ENCODE assay signal across 8 cellular contexts in genomic region chr2:201235865-201236811, GRCh38. TPM values are rescaled to one million over a fixed set of nuclear protein-coding genes. Genes with fewer than 3 reads are reported as not detected.
A peak's percentile ranks its signal among the peaks of the same experiment; 100 is the strongest.
DNase-seq lines count a peak whose midpoint lies in the region; ATAC-seq, FAIRE-seq and TF ChIP-seq lines count a peak whose summit lies in the region.

No MANE protein-coding gene starts in this region.

- H3K27ac ChIP-seq in Karpas-422 (ENCODE audit: low read length) (no peak overlapping the region), SK-N-SH (ENCODE audit: low read depth in 2 of 2, low read length in 1 of 2) (no peak overlapping the region), GM12878 (ENCODE audit: control insufficient read depth, insufficient read depth) (no peak overlapping the region)

- SMC1A ChIA-PET in GM12878 (lab: Charles Lee; ENCODE audit: uncharacterized antibody, unreplicated experiment), result interaction anchor here (0.5 to 4.6 kb wide), 27 partner anchors 10 to 625 kb away, joined by 3 to 285 read pairs (median 4); partner anchors contain the start of genes CASP10, CASP8, FLACC1 and STRADB

- 39% methylated on average over 14 of the region's 14 CpGs for WGBS in SK-N-SH (ENCODE audit: low lambda C conversion rate)
- 32% methylated on average over 14 of the region's 14 CpGs for WGBS in GM12878 (ENCODE audit: insufficient coverage, insufficient replicate concordance, low lambda C conversion rate, missing lambda C conversion rate)

- H3K9me3 ChIP-seq in Karpas-422 (ENCODE audit: low read length), result no peaks in the 10 kb centered on the region
- no peaks in the 10 kb centered on the region for H3K9me3 ChIP-seq in SK-N-SH
- no peaks in the 10 kb centered on the region; the same call in 2 of the 3 replicates for H3K9me3 ChIP-seq in GM12878 (replicated peaks; ENCODE audit: control insufficient read depth, insufficient read depth, low read length)

- RAD21 ChIA-PET in GM12878 (lab: Charles Lee; ENCODE audit: unreplicated experiment), result interaction anchor here (0.6 to 4.6 kb wide), 14 partner anchors 12 to 215 kb away, joined by 3 to 79 read pairs (median 8); partner anchors contain the start of genes CASP8, FLACC1, STRADB and TRAK2

- H3K79me2 ChIP-seq in Karpas-422 (ENCODE audit: low read length) (peaks cover 26% of the 10 kb centered on the region), SK-N-SH (ENCODE audit: insufficient read depth) (no peaks in the 10 kb centered on the region), GM12878 (ENCODE audit: control insufficient read depth, insufficient read depth, low read length) (peaks cover 35% of the 10 kb centered on the region)

- TF ChIP-seq EP300 in SK-N-SH (IDR thresholded peaks at IDR 0.05; ENCODE audit: borderline replicate concordance in 1 of 2, low read depth in 1 of 2, low read length in 1 of 2), result no peak
- TF ChIP-seq EP300 in GM12878 (IDR thresholded peaks at IDR 0.05; ENCODE audit: borderline replicate concordance in 1 of 2, control insufficient read depth in 1 of 2, low read depth in 2 of 2, low read length in 2 of 2), result no peak

- POLR2A ChIA-PET in SK-N-SH (lab: Yijun Ruan, JAX) (no interaction called here), GM12878 (lab: Charles Lee) (interaction anchor here (0.7 to 1.1 kb wide), 4 partner anchors 43 to 444 kb away, joined by 3 read pairs; no protein-coding TSS in a partner anchor)

- BruUV-seq in GM12878 (replicated peaks; lab: Mats Ljungman, UMichigan), result TSS peak; percentile 1

- no peaks in the 10 kb centered on the region for H4K20me1 ChIP-seq in Karpas-422 (ENCODE audit: insufficient read depth, low read depth, low read length)
- no peaks in the 10 kb centered on the region for H4K20me1 ChIP-seq in SK-N-SH (ENCODE audit: insufficient read depth)
- no peaks in the 10 kb centered on the region for H4K20me1 ChIP-seq in GM12878 (ENCODE audit: control insufficient read depth, insufficient read depth)

- ATAC-seq in GM12878 (peak; percentile 45), GM21717 (IDR thresholded peaks at IDR 0.05; ENCODE audit: unreplicated experiment) (no peak), esophagus mucosa (no peak)

- H3K4me2 ChIP-seq in Karpas-422 (ENCODE audit: low read depth, low read length, poor library complexity, severe bottlenecking) (peak overlapping the region; percentile 80), SK-N-SH (peak overlapping the region; percentile 33; the same call in 1 of the 2 replicates), GM12878 (ENCODE audit: control insufficient read depth, insufficient read depth) (peak overlapping the region; percentile 74)

- H3F3A ChIP-seq in SK-N-SH (replicated peaks; ENCODE audit: insufficient read depth), result peaks cover 6% of the 10 kb centered on the region

- in situ Hi-C loops in G401 (cut with HindIII; ENCODE audit: low sequenced_read_pairs) (no loop called here), GM12878 (cut with MboI) (no loop called here)

- TF ChIP-seq RAD21 in SK-N-SH (IDR thresholded peaks at IDR 0.05; ENCODE audit: low read length) (peak; percentile 88), GM12878 (IDR thresholded peaks at IDR 0.05; ENCODE audit: insufficient read depth, low read depth, low read length) (peak; percentile 85)

- CTCF ChIA-PET in SK-N-SH (lab: Yijun Ruan, JAX) (interaction anchor here (0.7 to 1.4 kb wide), 11 partner anchors 12 to 782 kb away, joined by 3 to 6 read pairs (median 3); no protein-coding TSS in a partner anchor), GM12878 (lab: Yijun Ruan, JAX) (interaction anchor here (0.5 to 4.6 kb wide), 29 partner anchors 9 to 624 kb away, joined by 3 to 390 read pairs (median 6); partner anchors contain the start of genes CASP10, CASP8, STRADB and TRAK2)

- H3K36me3 ChIP-seq in Karpas-422 (ENCODE audit: insufficient read depth, low read length) (peaks cover 12% of the 10 kb centered on the region; the same call in 1 of the 2 replicates), SK-N-SH (replicated peaks in 1 of 2; ENCODE audit: control insufficient read depth in 1 of 2, insufficient read depth in 2 of 2, low read length in 1 of 2) (no peaks in the 10 kb centered on the region), GM12878 (ENCODE audit: control insufficient read depth in 2 of 2, insufficient read depth in 2 of 2, low read length in 1 of 2) (peaks cover 5 to 13% of the 10 kb centered on the region in 2 experiments)

- DNase-seq in G401 (ENCODE audit: low spot score) (peak; percentile 66), Karpas-422 (peak; percentile 89), SK-N-SH (peak; percentile 67), GM12878 (ENCODE audit: low read depth, low spot score) (no peak), iPS-NIHi7 (ENCODE audit: extremely low spot score) (peak; percentile 49), smooth muscle cell of the brain vasculature (ENCODE audit: low read depth, low spot score) (peak; percentile 44)

- H3K9me2 ChIP-seq in Karpas-422 (replicated peaks; ENCODE audit: insufficient read depth, low read length) (no peaks in the 10 kb centered on the region), SK-N-SH (no peaks in the 10 kb centered on the region)

- H3K9ac ChIP-seq in Karpas-422 (ENCODE audit: low read length), result peak overlapping the region; percentile 6; the same call in 1 of the 2 replicates
- no peak overlapping the region for H3K9ac ChIP-seq in SK-N-SH
- no peak overlapping the region for H3K9ac ChIP-seq in GM12878 (ENCODE audit: control insufficient read depth, insufficient read depth, low read length)

- H3K4me3 ChIP-seq in Karpas-422 (ENCODE audit: low read length) (peak overlapping the region; percentile 70), SK-N-SH (ENCODE audit: low read depth in 2 of 2, low read length in 1 of 2) (no peak overlapping the region; a peak in 1 of 4 replicates), GM12878 (peak overlapping the region; percentile 96)

- TF ChIP-seq CTCF in SK-N-SH (IDR thresholded peaks at IDR 0.05) (peak; percentile 76), GM12878 (IDR thresholded peaks at IDR 0.05 in 2 of 3, conservative IDR thresholded peaks at IDR 0.05 in 1 of 3; ENCODE audit: control insufficient read depth in 2 of 3, extremely low read depth in 1 of 3, insufficient read depth in 1 of 3, low read depth in 3 of 3, low read length in 3 of 3) (peak; percentile 46 to 66 (median 52); a peak in 5 of 6 replicates)

- H2AFZ ChIP-seq in Karpas-422 (ENCODE audit: low read length) (no peak overlapping the region), SK-N-SH (ENCODE audit: low read depth) (peak overlapping the region; percentile 74), GM12878 (ENCODE audit: control insufficient read depth, low read depth, low read length) (no peak overlapping the region)

- no peak for TF ChIP-seq POLR2A in GM12878 (IDR thresholded peaks at IDR 0.05; ENCODE audit: low read depth, low read length)

- FAIRE-seq in GM12878 (lab: Jason Lieb, UNC), result no peak

- intact Hi-C loops in GM12878 (cut with micrococcal nuclease; ENCODE audit: unreplicated experiment), result loop anchor here (1.0 to 10.0 kb wide), 6 partner anchors 22 to 939 kb away; partner anchors contain the start of genes ALS2 and TMEM237

- peaks cover 44% of the 10 kb centered on the region for H3K4me1 ChIP-seq in Karpas-422 (ENCODE audit: low read length)
- H3K4me1 ChIP-seq in SK-N-SH (ENCODE audit: control insufficient read depth in 1 of 2, insufficient read depth in 2 of 2, low read depth in 1 of 2, low read length in 1 of 2), result peaks cover 0 to 6% of the 10 kb centered on the region in 2 experiments; a peak in 2 of 4 replicates
- peaks cover 10% of the 10 kb centered on the region for H3K4me1 ChIP-seq in GM12878 (ENCODE audit: control insufficient read depth, insufficient read depth, low read length)

- H3K27me3 ChIP-seq in Karpas-422 (ENCODE audit: low read length) (no peaks in the 10 kb centered on the region), SK-N-SH (ENCODE audit: insufficient read depth) (no peaks in the 10 kb centered on the region), GM12878 (replicated peaks in 1 of 2; ENCODE audit: control insufficient read depth in 2 of 2, insufficient read depth in 2 of 2, low read length in 1 of 2) (no peaks in the 10 kb centered on the region)

RNA-seq across cellular contexts. Expression of gene CASP8, which starts 24.2 kb away (rescaled TPM):
- total RNA-seq in G401 (2014; rRNA removed; shearing (Covaris generic)), result 34.6 and 55.9 TPM in 2 replicates
- 28.5 and 114 TPM in 2 replicates for total RNA-seq in Karpas-422 (2014; rRNA removed; shearing (Covaris generic); ENCODE audit: low replicate concordance)
- polyA plus RNA-seq in SK-N-SH (2012; rRNA removed) (13.1 and 15.6 TPM in 2 replicates), GM12878 (2011; rRNA removed) (31.1 and 42.1 TPM in 2 replicates), GM12878 (2014; fragmentation: Illumina TruSeq; extraction: Trizol) (54.1 and 66.4 TPM in 2 replicates), GM12878 (2014; fragmentation: Nextera tagmentation; extraction: Ambion mirVana) (10 to 100 TPM; 18.6 to 22.3 TPM), GM12878 (2014; rRNA removed) (36.4 and 46.4 TPM in 2 replicates), GM12878 (2016; fragmentation: Nextera tagmentation; extraction: Ambion mirVana) (10 to 100 TPM; 37.5 to 42.4 TPM)
- polyA plus RNA-seq in SK-N-SH (2012; cell fraction: cytosol; rRNA removed), result 13.2 and 13.7 TPM in 2 replicates
- 14.3 and 25.6 TPM in 2 replicates for polyA plus RNA-seq in SK-N-SH (2012; cell fraction: nucleus; rRNA removed)
- total RNA-seq in GM12878 (2013; cell fraction: nucleolus; rRNA removed), result 92.2 and 99.0 TPM in 2 replicates
- total RNA-seq in GM12878 (2014; rRNA removed) (43.0 and 48.4 TPM in 2 replicates), GM12878 (2014; rRNA removed; fragmentation: Illumina TruSeq; extraction: Trizol) (53.1 and 57.7 TPM in 2 replicates), GM12878 (2021) (34.6 and 36.8 TPM in 2 replicates), esophagus mucosa (22.5 TPM)
- polyA plus RNA-seq in GM12878 (2011; ENCODE audit: low read depth), result 17.8 TPM
- polyA plus RNA-seq in GM12878 (2011; cell fraction: cytosol; rRNA removed), result 16.9 and 20.5 TPM in 2 replicates
- 26.6 and 31.5 TPM in 2 replicates for polyA plus RNA-seq in GM12878 (2011; cell fraction: nucleus; rRNA removed)
- 11.3 and 12.5 TPM in 2 replicates for polyA plus RNA-seq in GM12878 (2012)
- 21.1 and 24.3 TPM in 2 replicates for polyA minus RNA-seq in GM12878 (2011; rRNA and poly(A)+ RNA removed)
- polyA minus RNA-seq in GM12878 (2011; cell fraction: cytosol; rRNA and poly(A)+ RNA removed), result 11.7 and 12.3 TPM in 2 replicates
- 17.3 and 21.4 TPM in 2 replicates for polyA minus RNA-seq in GM12878 (2011; cell fraction: nucleus; rRNA and poly(A)+ RNA removed)

RNA-seq across cellular contexts. Expression of gene CASP10, which starts 53.2 kb away (rescaled TPM):
- total RNA-seq in G401 (2014; rRNA removed; shearing (Covaris generic)), result 2.8 and 3.2 TPM in 2 replicates
- total RNA-seq in Karpas-422 (2014; rRNA removed; shearing (Covaris generic); ENCODE audit: low replicate concordance), result 0.48 and 5.2 TPM in 2 replicates
- 0.12 and 0.31 TPM in 2 replicates for polyA plus RNA-seq in SK-N-SH (2012; rRNA removed)
- 0.17 and 0.21 TPM in 2 replicates for polyA plus RNA-seq in SK-N-SH (2012; cell fraction: cytosol; rRNA removed)
- polyA plus RNA-seq in SK-N-SH (2012; cell fraction: nucleus; rRNA removed), result 0.11 and 0.74 TPM in 2 replicates
- total RNA-seq in GM12878 (2013; cell fraction: nucleolus; rRNA removed), result 61.5 and 63.7 TPM in 2 replicates
- total RNA-seq in GM12878 (2014; rRNA removed), result 12.8 and 13.1 TPM in 2 replicates
- total RNA-seq in GM12878 (2014; rRNA removed; fragmentation: Illumina TruSeq; extraction: Trizol), result 12.8 and 13.3 TPM in 2 replicates
- 11.2 and 12.4 TPM in 2 replicates for total RNA-seq in GM12878 (2021)
- 2.8 TPM for polyA plus RNA-seq in GM12878 (2011; ENCODE audit: low read depth)
- polyA plus RNA-seq in GM12878 (2011; rRNA removed), result 14.1 and 17.9 TPM in 2 replicates
- 8.3 and 9.7 TPM in 2 replicates for polyA plus RNA-seq in GM12878 (2011; cell fraction: cytosol; rRNA removed)
- polyA plus RNA-seq in GM12878 (2011; cell fraction: nucleus; rRNA removed), result 8.6 and 10.8 TPM in 2 replicates
- 2.5 and 2.7 TPM in 2 replicates for polyA plus RNA-seq in GM12878 (2012)
- polyA plus RNA-seq in GM12878 (2014; fragmentation: Illumina TruSeq; extraction: Trizol), result 11.5 and 14.8 TPM in 2 replicates
- 1 to 10 TPM; 7.5 to 9.5 TPM for polyA plus RNA-seq in GM12878 (2014; fragmentation: Nextera tagmentation; extraction: Ambion mirVana)
- 9.8 and 10.1 TPM in 2 replicates for polyA plus RNA-seq in GM12878 (2014; rRNA removed)
- polyA plus RNA-seq in GM12878 (2016; fragmentation: Nextera tagmentation; extraction: Ambion mirVana), result 1 to 10 TPM; 7.2 to 9.1 TPM
- polyA minus RNA-seq in GM12878 (2011; rRNA and poly(A)+ RNA removed), result 15.7 and 18.5 TPM in 2 replicates
- 4.1 and 6.7 TPM in 2 replicates for polyA minus RNA-seq in GM12878 (2011; cell fraction: cytosol; rRNA and poly(A)+ RNA removed)
- polyA minus RNA-seq in GM12878 (2011; cell fraction: nucleus; rRNA and poly(A)+ RNA removed), result 7.4 and 9.2 TPM in 2 replicates
- 11.2 TPM for total RNA-seq in esophagus mucosa

Comparison
In these comparisons a context has a peak if more than half of its experiments do, and no peak if none do; other contexts are left out.
1. H3K4me3 ChIP-seq: peak in Karpas-422 (single experiment) and GM12878 (single experiment); none in SK-N-SH (0 of 2).
2. Peak in every context shown above with its lines, with median percentiles within 50 percentile points of each other: H3K4me2 ChIP-seq.